8 cellular contexts compared by ENCODE assay signal in the genomic region with DNA sequence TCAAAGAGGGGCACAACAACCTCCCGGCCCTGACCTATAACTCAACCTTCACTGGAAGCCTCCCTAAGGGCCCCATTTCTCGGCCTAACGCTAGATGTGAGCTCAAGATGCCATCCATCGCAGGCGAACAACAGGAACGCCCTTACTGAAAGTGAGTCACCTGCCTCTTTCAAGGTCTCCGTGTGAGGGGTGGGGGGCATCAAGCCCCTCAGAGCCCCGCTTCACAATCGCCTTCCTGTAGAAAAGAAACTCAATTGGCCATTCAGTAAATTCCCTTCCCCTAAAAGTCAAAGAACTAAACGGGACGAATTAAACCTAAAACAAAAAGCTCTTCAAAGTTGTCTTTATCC. TPM values are rescaled to one million over a fixed set of nuclear protein-coding genes. Genes with fewer than 3 reads are reported as not detected.
A peak's percentile ranks its signal among the peaks of the same experiment; 100 is the strongest.
DNase-seq lines count a peak whose midpoint lies in the region; ATAC-seq, FAIRE-seq and TF ChIP-seq lines count a peak whose summit lies in the region.

No MANE protein-coding gene starts in this region.

- H3K36me3 Mint-ChIP-seq in activated CD8-positive, alpha-beta memory T cell treated with anti-CD3 and anti-CD28 coated beads, Interleukin-2, amount 10 ng/mL, durations not matched to agents 7 days and 5 days = peaks cover 37% of the 10 kb centered on the region

- H3K27ac Mint-ChIP-seq in activated CD8-positive, alpha-beta memory T cell treated with anti-CD3 and anti-CD28 coated beads, Interleukin-2, amount 10 ng/mL, durations not matched to agents 7 days and 5 days = peak overlapping the region; percentile 92

- CTCF ChIA-PET in activated CD8-positive, alpha-beta memory T cell treated with anti-CD3 and anti-CD28 coated beads, Interleukin-2, amount 10 ng/mL, durations not matched to agents 7 days and 5 days (lab: Charles Lee) = interaction anchor here (1.2 to 3.2 kb wide), 7 partner anchors 12 to 245 kb away, joined by 3 to 15 read pairs (median 4); a partner anchor contains a TSS

- no peak for TF ChIP-seq POLR2A in GM18505 (IDR thresholded peaks at IDR 0.05; ENCODE audit: borderline replicate concordance, extremely low read depth, insufficient read depth, insufficient read length)

- H3K36me3 ChIP-seq in muscle layer of duodenum (ENCODE audit: control insufficient read depth in 1 of 2, insufficient read depth in 2 of 2, low read length in 2 of 2) = peaks cover 11 to 16% of the 10 kb centered on the region in 2 donors

- peak; percentile 54 for DNase-seq in LHCN-M2 (ENCODE audit: low read depth)
- DNase-seq in activated CD8-positive, alpha-beta memory T cell treated with anti-CD3 and anti-CD28 coated beads, Interleukin-2, amount 10 ng/mL, durations not matched to agents 7 days and 5 days = peak; percentile 58
- no peak for DNase-seq in epithelial cell of prostate (ENCODE audit: low read depth, low spot score)
- DNase-seq in stimulated activated naive CD4-positive, alpha-beta T cell treated with Interleukin-2 at 50 U/mL for 16 hours (lab: John Stamatoyannopoulos, UW) = peak; percentile 47
- no peak for DNase-seq in amniotic stem cell (lab: John Stamatoyannopoulos, UW)
- no peak for DNase-seq in RCC 7860 (ENCODE audit: low spot score)

- peaks cover 2% of the 10 kb centered on the region for H3K9me3 Mint-ChIP-seq in activated CD8-positive, alpha-beta memory T cell treated with anti-CD3 and anti-CD28 coated beads, Interleukin-2, amount 10 ng/mL, durations not matched to agents 7 days and 5 days (ENCODE audit: low read depth)

- no peaks in the 10 kb centered on the region for H3K27me3 ChIP-seq in muscle layer of duodenum (ENCODE audit: low read depth, low read length)

- H3K4me3 Mint-ChIP-seq in activated CD8-positive, alpha-beta memory T cell treated with anti-CD3 and anti-CD28 coated beads, Interleukin-2, amount 10 ng/mL, durations not matched to agents 7 days and 5 days = peak overlapping the region; percentile 96

- H3K4me1 ChIP-seq in muscle layer of duodenum (ENCODE audit: control insufficient read depth in 1 of 2, insufficient read depth in 2 of 2, low read length in 2 of 2) = peaks cover 7 to 15% of the 10 kb centered on the region in 2 donors

- peaks cover 30% of the 10 kb centered on the region for H3K4me1 Mint-ChIP-seq in activated CD8-positive, alpha-beta memory T cell treated with anti-CD3 and anti-CD28 coated beads, Interleukin-2, amount 10 ng/mL, durations not matched to agents 7 days and 5 days

- H3K4me3 ChIP-seq in muscle layer of duodenum (ENCODE audit: low read depth in 1 of 2, low read length in 2 of 2) = peak overlapping the region; percentile 76 to 97

- no peaks in the 10 kb centered on the region for H3K27me3 Mint-ChIP-seq in activated CD8-positive, alpha-beta memory T cell treated with anti-CD3 and anti-CD28 coated beads, Interleukin-2, amount 10 ng/mL, durations not matched to agents 7 days and 5 days

- ATAC-seq in GM18505 (IDR thresholded peaks at IDR 0.05; ENCODE audit: unreplicated experiment) = peak; percentile 24
- ATAC-seq in activated CD8-positive, alpha-beta memory T cell treated with anti-CD3 and anti-CD28 coated beads, Interleukin-2, amount 10 ng/mL, durations not matched to agents 7 days and 5 days = peak; percentile 38

- H3K27ac ChIP-seq in epithelial cell of prostate = peak overlapping the region; percentile 96
- H3K27ac ChIP-seq in muscle layer of duodenum (ENCODE audit: low read length) = peak overlapping the region; percentile 97

- H3K9me3 ChIP-seq in muscle layer of duodenum (ENCODE audit: control insufficient read depth in 1 of 2, low read length in 2 of 2) = peaks cover 9 to 11% of the 10 kb centered on the region in 2 donors

- no peak for FAIRE-seq in RCC 7860 (lab: Jason Lieb, UNC)

RNA-seq across cellular contexts. Expression of a gene that starts 0.7 kb away (rescaled TPM):
- total RNA-seq in LHCN-M2 (2014; rRNA removed) = 7.8 and 10.6 TPM in 2 replicates
- polyA plus RNA-seq in LHCN-M2 (2012) = 2.8 TPM
- total RNA-seq in activated CD8-positive, alpha-beta memory T cell treated with anti-CD3 and anti-CD28 coated beads, Interleukin-2, amount 10 ng/mL, durations not matched to agents 7 days and 5 days = 10 to 100 TPM; 18.9 to 20.4 TPM

RNA-seq across cellular contexts. Expression of a gene that starts 45.9 kb away (rescaled TPM):
- 42.6 and 42.7 TPM in 2 replicates for total RNA-seq in LHCN-M2 (2014; rRNA removed)
- 33.7 TPM for polyA plus RNA-seq in LHCN-M2 (2012)
- 10 to 100 TPM; 29.6 to 30.2 TPM for total RNA-seq in activated CD8-positive, alpha-beta memory T cell treated with anti-CD3 and anti-CD28 coated beads, Interleukin-2, amount 10 ng/mL, durations not matched to agents 7 days and 5 days

RNA-seq across cellular contexts. Expression of a gene that starts 48.1 kb away (rescaled TPM):
- total RNA-seq in LHCN-M2 (2014; rRNA removed) = 16.3 and 23.4 TPM in 2 replicates
- 3.0 TPM for polyA plus RNA-seq in LHCN-M2 (2012)
- 10 to 100 TPM; 11.7 to 14.5 TPM for total RNA-seq in activated CD8-positive, alpha-beta memory T cell treated with anti-CD3 and anti-CD28 coated beads, Interleukin-2, amount 10 ng/mL, durations not matched to agents 7 days and 5 days

Comparison
In these comparisons a context has a peak if more than half of its experiments do, and no peak if none do; other contexts are left out.
1. DNase-seq: peak in LHCN-M2 (single experiment), activated CD8-positive, alpha-beta memory T cell treated with anti-CD3 and anti-CD28 coated beads, Interleukin-2, amount 10 ng/mL, durations not matched to agents 7 days and 5 days (single experiment) and stimulated activated naive CD4-positive, alpha-beta T cell treated with Interleukin-2 at 50 U/mL for 16 hours (single experiment); none in epithelial cell of prostate (single experiment), amniotic stem cell (single experiment) and RCC 7860 (single experiment).